ENCODE assay signal across 2 cellular contexts in the genomic region with DNA sequence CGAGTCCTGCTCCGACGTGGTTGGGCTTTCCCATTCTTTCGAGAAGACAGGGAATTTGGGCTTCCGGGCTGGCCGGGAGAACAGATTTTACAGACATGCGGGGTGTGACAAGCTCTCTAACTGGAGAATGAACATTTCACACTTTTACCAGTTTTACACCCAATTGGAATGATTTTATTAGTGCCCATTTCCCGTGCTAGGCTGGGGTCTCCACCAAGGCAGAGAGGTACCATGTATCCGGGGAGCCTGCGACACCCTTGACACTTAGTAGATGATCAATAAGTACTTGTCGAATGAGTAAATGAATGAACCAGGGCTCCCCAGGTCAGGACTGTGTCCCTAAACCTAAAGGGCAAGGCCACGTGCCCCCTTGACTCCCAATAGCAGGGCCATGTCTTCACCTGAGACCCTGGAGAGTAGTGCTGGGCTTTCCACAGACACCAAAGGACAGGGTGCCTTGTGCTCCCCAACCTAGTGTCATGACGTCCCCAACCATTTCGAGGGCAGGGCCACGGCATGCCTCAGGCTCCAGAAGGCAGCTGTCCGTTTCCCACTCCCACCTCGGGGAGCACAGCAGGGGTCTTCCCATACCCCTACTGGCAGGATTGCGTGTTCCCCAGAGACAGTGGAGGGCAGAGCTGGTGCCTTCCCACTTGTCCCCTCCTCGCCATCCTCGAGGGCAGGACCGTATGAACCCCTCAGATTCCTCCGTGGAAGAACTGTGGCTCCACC.
TF ChIP-seq lines count a peak whose summit lies in the region.

No MANE protein-coding gene starts in this region.

TF ChIP-seq in K562, 482 proteins besides CTCF, POLR2A, EP300 and RAD21 (continued from another document and continues in another):
- TF ChIP-seq, protein P1, sequence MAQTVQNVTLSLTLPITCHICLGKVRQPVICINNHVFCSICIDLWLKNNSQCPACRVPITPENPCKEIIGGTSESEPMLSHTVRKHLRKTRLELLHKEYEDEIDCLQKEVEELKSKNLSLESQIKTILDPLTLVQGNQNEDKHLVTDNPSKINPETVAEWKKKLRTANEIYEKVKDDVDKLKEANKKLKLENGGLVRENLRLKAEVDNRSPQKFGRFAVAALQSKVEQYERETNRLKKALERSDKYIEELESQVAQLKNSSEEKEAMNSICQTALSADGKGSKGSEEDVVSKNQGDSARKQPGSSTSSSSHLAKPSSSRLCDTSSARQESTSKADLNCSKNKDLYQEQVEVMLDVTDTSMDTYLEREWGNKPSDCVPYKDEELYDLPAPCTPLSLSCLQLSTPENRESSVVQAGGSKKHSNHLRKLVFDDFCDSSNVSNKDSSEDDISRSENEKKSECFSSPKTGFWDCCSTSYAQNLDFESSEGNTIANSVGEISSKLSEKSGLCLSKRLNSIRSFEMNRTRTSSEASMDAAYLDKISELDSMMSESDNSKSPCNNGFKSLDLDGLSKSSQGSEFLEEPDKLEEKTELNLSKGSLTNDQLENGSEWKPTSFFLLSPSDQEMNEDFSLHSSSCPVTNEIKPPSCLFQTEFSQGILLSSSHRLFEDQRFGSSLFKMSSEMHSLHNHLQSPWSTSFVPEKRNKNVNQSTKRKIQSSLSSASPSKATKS (CRISPR knock-in tag; IDR thresholded peaks at IDR 0.05) = no peak
- TF ChIP-seq ZBTB1 (CRISPR knock-in tag; IDR thresholded peaks at IDR 0.05; ENCODE audit: borderline replicate concordance, low read depth) (no peak), ZNF232 (CRISPR knock-in tag; IDR thresholded peaks at IDR 0.05) (0 out of 2 replicates have a peak, but pooled peaks have one; percentile 12), ZBED1 (IDR thresholded peaks at IDR 0.05) (no peak), RBBP5 (IDR thresholded peaks at IDR 0.05; ENCODE audit: borderline replicate concordance, insufficient read depth, low read length, poor library complexity, severe bottlenecking) (peak; percentile 8), GATAD2B (IDR thresholded peaks at IDR 0.05; ENCODE audit: borderline replicate concordance) (peak; percentile 70; the same call in 1 of the 2 replicates), RFX7 (CRISPR knock-in tag; IDR thresholded peaks at IDR 0.05) (0 out of 2 replicates have a peak, but pooled peaks have one; percentile 23), MTA1 (IDR thresholded peaks at IDR 0.05; ENCODE audit: borderline replicate concordance) (0 out of 2 replicates have a peak, but pooled peaks have one; percentile 49), ELF1 (tag; IDR thresholded peaks at IDR 0.05) (peak; percentile 14), ZNF436 (CRISPR knock-in tag; IDR thresholded peaks at IDR 0.05) (no peak), ASH1L (IDR thresholded peaks at IDR 0.05; ENCODE audit: borderline replicate concordance, low read depth, partially characterized antibody) (peak; percentile 3), NR2C2 (CRISPR knock-in tag; IDR thresholded peaks at IDR 0.05) (peak; percentile 78), NR2C2 (tag; IDR thresholded peaks at IDR 0.05) (peak; percentile 52; the same call in 1 of the 2 replicates), KDM5B (IDR thresholded peaks at IDR 0.05; ENCODE audit: insufficient replicate concordance, low read depth, low read length) (peak; percentile 5)
- TF ChIP-seq, protein P2, sequence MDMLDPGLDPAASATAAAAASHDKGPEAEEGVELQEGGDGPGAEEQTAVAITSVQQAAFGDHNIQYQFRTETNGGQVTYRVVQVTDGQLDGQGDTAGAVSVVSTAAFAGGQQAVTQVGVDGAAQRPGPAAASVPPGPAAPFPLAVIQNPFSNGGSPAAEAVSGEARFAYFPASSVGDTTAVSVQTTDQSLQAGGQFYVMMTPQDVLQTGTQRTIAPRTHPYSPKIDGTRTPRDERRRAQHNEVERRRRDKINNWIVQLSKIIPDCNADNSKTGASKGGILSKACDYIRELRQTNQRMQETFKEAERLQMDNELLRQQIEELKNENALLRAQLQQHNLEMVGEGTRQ (CRISPR knock-in tag; IDR thresholded peaks at IDR 0.05) = peak; percentile 45
- TF ChIP-seq, protein P3, sequence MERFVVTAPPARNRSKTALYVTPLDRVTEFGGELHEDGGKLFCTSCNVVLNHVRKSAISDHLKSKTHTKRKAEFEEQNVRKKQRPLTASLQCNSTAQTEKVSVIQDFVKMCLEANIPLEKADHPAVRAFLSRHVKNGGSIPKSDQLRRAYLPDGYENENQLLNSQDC (CRISPR knock-in tag; IDR thresholded peaks at IDR 0.05) = no peak
- TF ChIP-seq, protein P4, sequence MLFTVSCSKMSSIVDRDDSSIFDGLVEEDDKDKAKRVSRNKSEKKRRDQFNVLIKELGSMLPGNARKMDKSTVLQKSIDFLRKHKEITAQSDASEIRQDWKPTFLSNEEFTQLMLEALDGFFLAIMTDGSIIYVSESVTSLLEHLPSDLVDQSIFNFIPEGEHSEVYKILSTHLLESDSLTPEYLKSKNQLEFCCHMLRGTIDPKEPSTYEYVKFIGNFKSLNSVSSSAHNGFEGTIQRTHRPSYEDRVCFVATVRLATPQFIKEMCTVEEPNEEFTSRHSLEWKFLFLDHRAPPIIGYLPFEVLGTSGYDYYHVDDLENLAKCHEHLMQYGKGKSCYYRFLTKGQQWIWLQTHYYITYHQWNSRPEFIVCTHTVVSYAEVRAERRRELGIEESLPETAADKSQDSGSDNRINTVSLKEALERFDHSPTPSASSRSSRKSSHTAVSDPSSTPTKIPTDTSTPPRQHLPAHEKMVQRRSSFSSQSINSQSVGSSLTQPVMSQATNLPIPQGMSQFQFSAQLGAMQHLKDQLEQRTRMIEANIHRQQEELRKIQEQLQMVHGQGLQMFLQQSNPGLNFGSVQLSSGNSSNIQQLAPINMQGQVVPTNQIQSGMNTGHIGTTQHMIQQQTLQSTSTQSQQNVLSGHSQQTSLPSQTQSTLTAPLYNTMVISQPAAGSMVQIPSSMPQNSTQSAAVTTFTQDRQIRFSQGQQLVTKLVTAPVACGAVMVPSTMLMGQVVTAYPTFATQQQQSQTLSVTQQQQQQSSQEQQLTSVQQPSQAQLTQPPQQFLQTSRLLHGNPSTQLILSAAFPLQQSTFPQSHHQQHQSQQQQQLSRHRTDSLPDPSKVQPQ (CRISPR knock-in tag; IDR thresholded peaks at IDR 0.05; ENCODE audit: borderline replicate concordance) = 0 out of 2 replicates have a peak, but pooled peaks have one; percentile 38
- TF ChIP-seq, protein P5, sequence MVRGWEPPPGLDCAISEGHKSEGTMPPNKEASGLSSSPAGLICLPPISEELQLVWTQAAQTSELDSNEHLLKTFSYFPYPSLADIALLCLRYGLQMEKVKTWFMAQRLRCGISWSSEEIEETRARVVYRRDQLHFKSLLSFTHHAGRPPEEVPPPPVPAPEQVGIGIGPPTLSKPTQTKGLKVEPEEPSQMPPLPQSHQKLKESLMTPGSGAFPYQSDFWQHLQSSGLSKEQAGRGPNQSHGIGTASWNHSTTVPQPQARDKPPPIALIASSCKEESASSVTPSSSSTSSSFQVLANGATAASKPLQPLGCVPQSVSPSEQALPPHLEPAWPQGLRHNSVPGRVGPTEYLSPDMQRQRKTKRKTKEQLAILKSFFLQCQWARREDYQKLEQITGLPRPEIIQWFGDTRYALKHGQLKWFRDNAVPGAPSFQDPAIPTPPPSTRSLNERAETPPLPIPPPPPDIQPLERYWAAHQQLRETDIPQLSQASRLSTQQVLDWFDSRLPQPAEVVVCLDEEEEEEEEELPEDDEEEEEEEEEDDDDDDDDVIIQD (CRISPR knock-in tag; IDR thresholded peaks at IDR 0.05) = no peak

TF ChIP-seq in HepG2, 621 proteins besides CTCF, POLR2A, EP300 and RAD21 (continued from another document and continues in another):
- TF ChIP-seq, protein P6, sequence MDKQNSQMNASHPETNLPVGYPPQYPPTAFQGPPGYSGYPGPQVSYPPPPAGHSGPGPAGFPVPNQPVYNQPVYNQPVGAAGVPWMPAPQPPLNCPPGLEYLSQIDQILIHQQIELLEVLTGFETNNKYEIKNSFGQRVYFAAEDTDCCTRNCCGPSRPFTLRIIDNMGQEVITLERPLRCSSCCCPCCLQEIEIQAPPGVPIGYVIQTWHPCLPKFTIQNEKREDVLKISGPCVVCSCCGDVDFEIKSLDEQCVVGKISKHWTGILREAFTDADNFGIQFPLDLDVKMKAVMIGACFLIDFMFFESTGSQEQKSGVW (CRISPR knock-in tag; IDR thresholded peaks at IDR 0.05; ENCODE audit: borderline replicate concordance) = no peak
- no peak; the same call in 1 of the 2 replicates for TF ChIP-seq JDP2 (CRISPR knock-in tag; IDR thresholded peaks at IDR 0.05; ENCODE audit: borderline replicate concordance)
- no peak for TF ChIP-seq KLF15 (CRISPR knock-in tag; IDR thresholded peaks at IDR 0.05; ENCODE audit: borderline replicate concordance)
- TF ChIP-seq ZNF225 (CRISPR knock-in tag; IDR thresholded peaks at IDR 0.05) = no peak
- no peak; the same call in 1 of the 2 replicates for TF ChIP-seq ZNF674 (CRISPR knock-in tag; IDR thresholded peaks at IDR 0.05; ENCODE audit: low read depth)
- TF ChIP-seq, protein P7, sequence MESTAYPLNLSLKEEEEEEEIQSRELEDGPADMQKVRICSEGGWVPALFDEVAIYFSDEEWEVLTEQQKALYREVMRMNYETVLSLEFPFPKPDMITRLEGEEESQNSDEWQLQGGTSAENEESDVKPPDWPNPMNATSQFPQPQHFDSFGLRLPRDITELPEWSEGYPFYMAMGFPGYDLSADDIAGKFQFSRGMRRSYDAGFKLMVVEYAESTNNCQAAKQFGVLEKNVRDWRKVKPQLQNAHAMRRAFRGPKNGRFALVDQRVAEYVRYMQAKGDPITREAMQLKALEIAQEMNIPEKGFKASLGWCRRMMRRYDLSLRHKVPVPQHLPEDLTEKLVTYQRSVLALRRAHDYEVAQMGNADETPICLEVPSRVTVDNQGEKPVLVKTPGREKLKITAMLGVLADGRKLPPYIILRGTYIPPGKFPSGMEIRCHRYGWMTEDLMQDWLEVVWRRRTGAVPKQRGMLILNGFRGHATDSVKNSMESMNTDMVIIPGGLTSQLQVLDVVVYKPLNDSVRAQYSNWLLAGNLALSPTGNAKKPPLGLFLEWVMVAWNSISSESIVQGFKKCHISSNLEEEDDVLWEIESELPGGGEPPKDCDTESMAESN (CRISPR knock-in tag; conservative IDR thresholded peaks at IDR 0.05) = no peak
- TF ChIP-seq CENPX (CRISPR knock-in tag; IDR thresholded peaks at IDR 0.05) = no peak
- no peak for TF ChIP-seq RAD51 (IDR thresholded peaks at IDR 0.05; ENCODE audit: borderline replicate concordance)
- TF ChIP-seq PTBP1 (IDR thresholded peaks at IDR 0.05; ENCODE audit: low read depth, low read length, poor library complexity, severe bottlenecking) = no peak
- TF ChIP-seq, protein P8, sequence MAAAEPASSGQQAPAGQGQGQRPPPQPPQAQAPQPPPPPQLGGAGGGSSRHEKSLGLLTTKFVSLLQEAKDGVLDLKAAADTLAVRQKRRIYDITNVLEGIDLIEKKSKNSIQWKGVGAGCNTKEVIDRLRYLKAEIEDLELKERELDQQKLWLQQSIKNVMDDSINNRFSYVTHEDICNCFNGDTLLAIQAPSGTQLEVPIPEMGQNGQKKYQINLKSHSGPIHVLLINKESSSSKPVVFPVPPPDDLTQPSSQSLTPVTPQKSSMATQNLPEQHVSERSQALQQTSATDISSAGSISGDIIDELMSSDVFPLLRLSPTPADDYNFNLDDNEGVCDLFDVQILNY (CRISPR knock-in tag; conservative IDR thresholded peaks at IDR 0.05) = no peak
- no peak for TF ChIP-seq CENPT (CRISPR knock-in tag; IDR thresholded peaks at IDR 0.05; ENCODE audit: low read depth)
- peak; percentile 26; the same call in 1 of the 2 replicates for TF ChIP-seq HNF4A (CRISPR knock-in tag; IDR thresholded peaks at IDR 0.05)
- no peak for TF ChIP-seq FOXK1 (CRISPR knock-in tag; IDR thresholded peaks at IDR 0.05; ENCODE audit: borderline replicate concordance, low read depth)
- TF ChIP-seq ZNF446 (CRISPR knock-in tag; IDR thresholded peaks at IDR 0.05) = no peak
- peak; percentile 6 for TF ChIP-seq RBM39 (IDR thresholded peaks at IDR 0.05; ENCODE audit: low read depth, low read length, poor library complexity, severe bottlenecking)
- no peak for TF ChIP-seq EHMT2 (IDR thresholded peaks at IDR 0.05; ENCODE audit: borderline replicate concordance, low read depth, low read length)
- TF ChIP-seq, protein P9, sequence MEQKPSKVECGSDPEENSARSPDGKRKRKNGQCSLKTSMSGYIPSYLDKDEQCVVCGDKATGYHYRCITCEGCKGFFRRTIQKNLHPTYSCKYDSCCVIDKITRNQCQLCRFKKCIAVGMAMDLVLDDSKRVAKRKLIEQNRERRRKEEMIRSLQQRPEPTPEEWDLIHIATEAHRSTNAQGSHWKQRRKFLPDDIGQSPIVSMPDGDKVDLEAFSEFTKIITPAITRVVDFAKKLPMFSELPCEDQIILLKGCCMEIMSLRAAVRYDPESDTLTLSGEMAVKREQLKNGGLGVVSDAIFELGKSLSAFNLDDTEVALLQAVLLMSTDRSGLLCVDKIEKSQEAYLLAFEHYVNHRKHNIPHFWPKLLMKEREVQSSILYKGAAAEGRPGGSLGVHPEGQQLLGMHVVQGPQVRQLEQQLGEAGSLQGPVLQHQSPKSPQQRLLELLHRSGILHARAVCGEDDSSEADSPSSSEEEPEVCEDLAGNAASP (CRISPR knock-in tag; IDR thresholded peaks at IDR 0.05; ENCODE audit: borderline replicate concordance) = no peak
- no peak for TF ChIP-seq ZNF17 (CRISPR knock-in tag; IDR thresholded peaks at IDR 0.05)
- TF ChIP-seq ZNF670 (CRISPR knock-in tag; IDR thresholded peaks at IDR 0.05; ENCODE audit: borderline replicate concordance) = 0 out of 2 replicates have a peak, but pooled peaks have one; percentile 1
- TF ChIP-seq ELF1 (CRISPR knock-in tag; IDR thresholded peaks at IDR 0.05) = no peak
- peak; percentile 81 for TF ChIP-seq ZNF263 (CRISPR knock-in tag; IDR thresholded peaks at IDR 0.05)
- TF ChIP-seq, protein P10, sequence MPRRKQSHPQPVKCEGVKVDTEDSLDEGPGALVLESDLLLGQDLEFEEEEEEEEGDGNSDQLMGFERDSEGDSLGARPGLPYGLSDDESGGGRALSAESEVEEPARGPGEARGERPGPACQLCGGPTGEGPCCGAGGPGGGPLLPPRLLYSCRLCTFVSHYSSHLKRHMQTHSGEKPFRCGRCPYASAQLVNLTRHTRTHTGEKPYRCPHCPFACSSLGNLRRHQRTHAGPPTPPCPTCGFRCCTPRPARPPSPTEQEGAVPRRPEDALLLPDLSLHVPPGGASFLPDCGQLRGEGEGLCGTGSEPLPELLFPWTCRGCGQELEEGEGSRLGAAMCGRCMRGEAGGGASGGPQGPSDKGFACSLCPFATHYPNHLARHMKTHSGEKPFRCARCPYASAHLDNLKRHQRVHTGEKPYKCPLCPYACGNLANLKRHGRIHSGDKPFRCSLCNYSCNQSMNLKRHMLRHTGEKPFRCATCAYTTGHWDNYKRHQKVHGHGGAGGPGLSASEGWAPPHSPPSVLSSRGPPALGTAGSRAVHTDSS (CRISPR knock-in tag; conservative IDR thresholded peaks at IDR 0.05) = no peak
- TF ChIP-seq CREB1 (IDR thresholded peaks at IDR 0.05) = no peak
- no peak for TF ChIP-seq CREB1 (CRISPR knock-in tag; IDR thresholded peaks at IDR 0.05)
- TF ChIP-seq, protein P11, sequence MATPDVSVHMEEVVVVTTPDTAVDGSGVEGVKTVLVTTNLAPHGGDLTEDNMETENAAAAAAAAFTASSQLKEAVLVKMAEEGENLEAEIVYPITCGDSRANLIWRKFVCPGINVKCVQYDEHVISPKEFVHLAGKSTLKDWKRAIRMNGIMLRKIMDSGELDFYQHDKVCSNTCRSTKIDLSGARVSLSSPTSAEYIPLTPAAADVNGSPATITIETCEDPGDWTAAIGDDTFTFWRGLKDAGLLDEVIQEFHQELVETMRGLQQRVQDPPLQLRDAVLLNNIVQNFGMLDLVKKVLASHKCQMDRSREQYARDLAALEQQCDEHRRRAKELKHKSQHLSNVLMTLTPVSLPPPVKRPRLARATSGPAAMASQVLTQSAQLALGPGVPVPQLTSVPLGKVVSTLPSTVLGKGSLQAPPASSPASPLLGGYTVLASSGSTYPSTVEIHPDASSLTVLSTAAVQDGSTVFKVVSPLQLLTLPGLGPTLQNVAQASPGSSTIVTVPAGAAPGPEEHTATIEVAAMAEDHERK (CRISPR knock-in tag; IDR thresholded peaks at IDR 0.05; ENCODE audit: low read depth) = no peak
- TF ChIP-seq PHF8 (CRISPR knock-in tag; IDR thresholded peaks at IDR 0.05) = no peak
- TF ChIP-seq TBL1XR1 (IDR thresholded peaks at IDR 0.05; ENCODE audit: borderline replicate concordance, low read length, partially characterized antibody) = no peak
- no peak for TF ChIP-seq SSRP1 (CRISPR knock-in tag; IDR thresholded peaks at IDR 0.05)
- TF ChIP-seq CCAR2 (optimal IDR thresholded peaks at IDR 0.05; ENCODE audit: low read depth, low read length) = no peak
- TF ChIP-seq NCOA2 (CRISPR knock-in tag; IDR thresholded peaks at IDR 0.05) = no peak
